10 cellular contexts compared by ENCODE assay signal in genomic region chr6:131258816-131259476, GRCh38.
A peak's percentile ranks its signal among the peaks of the same experiment; 100 is the strongest.
DNase-seq lines count a peak whose midpoint lies in the region; TF ChIP-seq lines count a peak whose summit lies in the region.
"Had no signal": no experiment of that assay in that cellular context is flagged by ENCODE, and none has a peak within 500 bp of the region (broad histone marks: within the 10 kb centered on the region; RNA-seq: fewer than 3 reads in every experiment).

No MANE protein-coding gene starts in this region.

- TF ChIP-seq POLR2A in adrenal gland (IDR thresholded peaks at IDR 0.05): no peak

- CTCF ChIA-PET in A673 (lab: Charles Lee): interaction anchor here (0.6 kb wide), 1 partner anchor 532 kb away, joined by 6 read pairs; no protein-coding TSS in a partner anchor

- WGBS in adrenal gland, 4 donors: 31 to 46% (median 33%) methylated on average over 4 of the region's 4 CpGs

- no peak overlapping the region for H3K4me3 ChIP-seq in A673 (ENCODE audit: low read depth, low read length, poor library complexity, severe bottlenecking)
- no peak overlapping the region for H3K4me3 ChIP-seq in adrenal gland

- H3K4me1 ChIP-seq in A673 (ENCODE audit: insufficient read depth, low read length, poor library complexity, severe bottlenecking) (peaks cover 48% of the 10 kb centered on the region), adrenal gland (replicated peaks in 1 of 2) (peaks cover 18 to 40% of the 10 kb centered on the region in 2 donors)

- no peaks in the 10 kb centered on the region for H3K9me3 ChIP-seq in A673 (ENCODE audit: low read depth, low read length, poor library complexity, severe bottlenecking)
- no peaks in the 10 kb centered on the region for H3K9me3 ChIP-seq in adrenal gland (replicated peaks in 1 of 3)

- no TSS peak for BruUV-seq in A673 (replicated peaks; lab: Mats Ljungman, UMichigan)

- no peak for DNase-seq in A673 (ENCODE audit: low spot score)
- DNase-seq in HT-29 (ENCODE audit: low spot score): peak; percentile 64
- DNase-seq in adrenal gland: peak; percentile 70 to 86 (median 76)
- DNase-seq in kidney tubule cell (ENCODE audit: low spot score): peak; percentile 91
- no peak for DNase-seq in SIG-M5 treated with dmso at 0.1 percent for 504 hours (lab: John Stamatoyannopoulos, UW; ENCODE audit: unreplicated experiment)
- no peak for DNase-seq in EL
- DNase-seq in T-helper 1 cell: no peak
- no peak for DNase-seq in NCI-H1436 (lab: John Stamatoyannopoulos, UW)
- DNase-seq: anterior cingulate cortex, NCI-H526 had no signal

- intact Hi-C loops in A673 (cut with micrococcal nuclease; ENCODE audit: unreplicated experiment) (loop anchor here (5.0 kb wide), 1 partner anchor 123 kb away; no protein-coding TSS in a partner anchor), adrenal gland (cut with DNase I) (no loop called here)

- TF ChIP-seq CTCF in A673 (conservative IDR thresholded peaks at IDR 0.05; ENCODE audit: low read depth, low read length): no peak
- TF ChIP-seq CTCF in adrenal gland (IDR thresholded peaks at IDR 0.05): no peak

- H3K27me3 ChIP-seq in A673 (replicated peaks; ENCODE audit: insufficient read depth, low read depth, low read length, poor library complexity) (no peaks in the 10 kb centered on the region), adrenal gland (no peaks in the 10 kb centered on the region)

- peak overlapping the region; percentile 14 for H3K27ac ChIP-seq in A673 (ENCODE audit: low read depth, low read length, poor library complexity, severe bottlenecking)
- peak overlapping the region in 4 of 5 donors; percentile 35 to 76 (median 68) for H3K27ac ChIP-seq in adrenal gland

- H3K36me3 ChIP-seq in A673 (ENCODE audit: insufficient read depth, low read length, poor library complexity, severe bottlenecking): peaks cover 43% of the 10 kb centered on the region
- H3K36me3 ChIP-seq in adrenal gland (replicated peaks in 1 of 2): no peaks in the 10 kb centered on the region

- POLR2A ChIA-PET in A673 (lab: Charles Lee; ENCODE audit: low non-redundant PET): no interaction called here

Comparison
In these comparisons a context has a peak if more than half of its experiments do, and no peak if none do; other contexts are left out.
1. DNase-seq: peak in HT-29 (single experiment), adrenal gland (7 of 7) and kidney tubule cell (single experiment); none in A673 (single experiment), SIG-M5 treated with dmso at 0.1 percent for 504 hours (single experiment), EL (single experiment), T-helper 1 cell (0 of 5) and NCI-H1436 (single experiment).